ENCODE assay signal across 21 cellular contexts in the genomic region with DNA sequence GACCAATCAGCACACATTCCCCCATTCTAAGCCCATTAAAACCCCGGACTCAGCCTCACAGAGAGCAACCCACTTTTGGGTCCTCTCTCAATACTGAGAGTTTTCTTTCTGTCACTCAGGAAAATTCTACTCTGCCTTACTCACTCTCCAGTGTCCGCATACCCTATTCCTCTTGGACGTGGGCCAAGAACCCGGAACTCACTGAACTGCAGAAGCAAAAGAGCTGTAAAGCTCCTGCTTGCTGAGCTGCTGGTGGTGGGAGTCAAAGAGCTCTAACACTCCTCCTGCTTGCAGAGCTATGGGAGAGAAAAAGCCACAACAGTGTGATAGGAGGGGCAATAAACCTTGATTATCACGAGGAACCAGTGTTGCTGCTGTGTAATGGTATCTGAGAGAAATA.
DNase-seq lines count a peak whose midpoint lies in the region; TF ChIP-seq lines count a peak whose summit lies in the region.
"Had no signal": no experiment of that assay in that cellular context is flagged by ENCODE, and none has a peak within 500 bp of the region (broad histone marks: within the 10 kb centered on the region; RNA-seq: fewer than 3 reads in every experiment).

No MANE protein-coding gene starts in this region.

- H3K4me3 ChIP-seq in foreskin fibroblast (ENCODE audit: low read depth in 1 of 2, low read length in 2 of 2) = no peak overlapping the region
- H3K4me3 ChIP-seq: GM23338 had no signal

- no peak for TF ChIP-seq CTCF in foreskin fibroblast (IDR thresholded peaks at IDR 0.05; ENCODE audit: low read depth, low read length)

- DNase-seq in NCI-H2029 (lab: John Stamatoyannopoulos, UW) (peak; percentile 6), NCI-H2029 treated with DMSO at 0.1 percent for 48 hours (lab: John Stamatoyannopoulos, UW) (no peak), NCI-H69 (lab: John Stamatoyannopoulos, UW) (peak; percentile 1), kidney glomerular epithelial cell (lab: John Stamatoyannopoulos, UW) (peak; percentile 93), renal cortical epithelial cell (ENCODE audit: low read depth) (peak; percentile 89), NCI-H2171 (lab: John Stamatoyannopoulos, UW) (no peak), foreskin fibroblast (no peak)
- no peak for DNase-seq in activated CD4-positive, alpha-beta T cell treated with anti-CD3 and anti-CD28 coated beads, Interleukin-2, amount 50 U/mL, for 1 hour
- DNase-seq: C1 segment of cervical spinal cord; CD8-positive, alpha-beta memory T cell; DMS53; GDM1; HCEC 1CT; IMR-90; NCI-H1092 treated with DMSO at 0.1 percent for 48 hours; NCI-H1436 treated with DMSO at 0.1 percent for 48 hours; NCI-H2081 treated with DMSO at 0.1 percent for 48 hours; NCI-H2227 treated with DMSO at 0.1 percent for 48 hours; NCI-H510A; NCI-H748 treated with DMSO at 0.1 percent for 48 hours had no signal

Comparison
In these comparisons a context has a peak if more than half of its experiments do, and no peak if none do; other contexts are left out.
1. DNase-seq: peak in NCI-H2029 (single experiment), NCI-H69 (single experiment), kidney glomerular epithelial cell (single experiment) and renal cortical epithelial cell (single experiment); none in NCI-H2029 treated with DMSO at 0.1 percent for 48 hours (single experiment), NCI-H2171 (single experiment), foreskin fibroblast (0 of 2) and activated CD4-positive, alpha-beta T cell treated with anti-CD3 and anti-CD28 coated beads, Interleukin-2, amount 50 U/mL, for 1 hour (single experiment).